1 cellular context compared by ENCODE assay signal in the genomic region with DNA sequence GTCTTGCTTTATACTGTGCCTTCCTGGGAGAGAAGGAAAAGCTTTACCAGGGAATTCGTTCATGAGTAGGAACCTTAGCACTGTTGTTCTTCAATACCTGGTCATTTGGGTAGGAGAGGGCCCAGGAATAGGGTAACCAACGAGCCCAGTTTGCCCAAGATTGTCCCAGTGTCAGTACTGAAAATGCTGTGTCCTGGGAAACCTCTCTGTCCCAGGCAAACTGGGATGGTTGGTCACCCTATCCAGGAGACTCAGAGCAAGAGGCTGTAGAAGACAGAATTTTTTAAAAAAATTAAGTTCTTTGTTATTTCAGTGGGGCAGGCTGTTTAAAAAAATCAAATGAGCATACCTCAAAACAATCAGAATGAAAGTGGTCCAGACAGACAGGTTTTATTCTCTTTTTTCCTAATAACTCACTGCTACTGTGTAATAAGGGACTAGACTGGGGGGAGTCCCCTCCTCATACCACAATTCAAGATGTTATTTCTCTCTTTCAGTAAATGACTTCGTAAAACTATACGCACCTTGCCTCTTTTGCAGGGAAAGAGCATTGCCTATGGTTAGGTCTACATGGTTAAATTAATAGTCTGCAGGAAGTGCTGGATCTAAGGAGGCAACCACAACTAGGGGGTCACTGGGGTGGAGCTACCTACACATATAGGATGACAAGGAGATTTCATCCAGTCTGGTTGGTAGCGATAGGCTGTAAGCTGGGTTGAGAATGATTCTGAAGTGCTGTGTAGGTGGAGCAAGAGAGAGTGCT.
TF ChIP-seq lines count a peak whose summit lies in the region.

No MANE protein-coding gene starts in this region.

TF ChIP-seq in GM12878, 131 proteins besides CTCF, POLR2A, EP300 and RAD21 (continued from another document):
- TF ChIP-seq ZNF384 (IDR thresholded peaks at IDR 0.05; ENCODE audit: borderline replicate concordance, low read depth, low read length) = peak; percentile 84
- TF ChIP-seq, protein P1, sequence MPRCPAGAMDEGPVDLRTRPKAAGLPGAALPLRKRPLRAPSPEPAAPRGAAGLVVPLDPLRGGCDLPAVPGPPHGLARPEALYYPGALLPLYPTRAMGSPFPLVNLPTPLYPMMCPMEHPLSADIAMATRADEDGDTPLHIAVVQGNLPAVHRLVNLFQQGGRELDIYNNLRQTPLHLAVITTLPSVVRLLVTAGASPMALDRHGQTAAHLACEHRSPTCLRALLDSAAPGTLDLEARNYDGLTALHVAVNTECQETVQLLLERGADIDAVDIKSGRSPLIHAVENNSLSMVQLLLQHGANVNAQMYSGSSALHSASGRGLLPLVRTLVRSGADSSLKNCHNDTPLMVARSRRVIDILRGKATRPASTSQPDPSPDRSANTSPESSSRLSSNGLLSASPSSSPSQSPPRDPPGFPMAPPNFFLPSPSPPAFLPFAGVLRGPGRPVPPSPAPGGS (IDR thresholded peaks at IDR 0.05; ENCODE audit: borderline replicate concordance, insufficient read depth, low read depth, low read length, poor library complexity, severe bottlenecking) = peak; percentile 96
- TF ChIP-seq, protein P2, sequence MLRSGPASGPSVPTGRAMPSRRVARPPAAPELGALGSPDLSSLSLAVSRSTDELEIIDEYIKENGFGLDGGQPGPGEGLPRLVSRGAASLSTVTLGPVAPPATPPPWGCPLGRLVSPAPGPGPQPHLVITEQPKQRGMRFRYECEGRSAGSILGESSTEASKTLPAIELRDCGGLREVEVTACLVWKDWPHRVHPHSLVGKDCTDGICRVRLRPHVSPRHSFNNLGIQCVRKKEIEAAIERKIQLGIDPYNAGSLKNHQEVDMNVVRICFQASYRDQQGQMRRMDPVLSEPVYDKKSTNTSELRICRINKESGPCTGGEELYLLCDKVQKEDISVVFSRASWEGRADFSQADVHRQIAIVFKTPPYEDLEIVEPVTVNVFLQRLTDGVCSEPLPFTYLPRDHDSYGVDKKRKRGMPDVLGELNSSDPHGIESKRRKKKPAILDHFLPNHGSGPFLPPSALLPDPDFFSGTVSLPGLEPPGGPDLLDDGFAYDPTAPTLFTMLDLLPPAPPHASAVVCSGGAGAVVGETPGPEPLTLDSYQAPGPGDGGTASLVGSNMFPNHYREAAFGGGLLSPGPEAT (IDR thresholded peaks at IDR 0.05; ENCODE audit: low read depth) = peak; percentile 71; the same call in 1 of the 2 replicates
- TF ChIP-seq, protein P3, sequence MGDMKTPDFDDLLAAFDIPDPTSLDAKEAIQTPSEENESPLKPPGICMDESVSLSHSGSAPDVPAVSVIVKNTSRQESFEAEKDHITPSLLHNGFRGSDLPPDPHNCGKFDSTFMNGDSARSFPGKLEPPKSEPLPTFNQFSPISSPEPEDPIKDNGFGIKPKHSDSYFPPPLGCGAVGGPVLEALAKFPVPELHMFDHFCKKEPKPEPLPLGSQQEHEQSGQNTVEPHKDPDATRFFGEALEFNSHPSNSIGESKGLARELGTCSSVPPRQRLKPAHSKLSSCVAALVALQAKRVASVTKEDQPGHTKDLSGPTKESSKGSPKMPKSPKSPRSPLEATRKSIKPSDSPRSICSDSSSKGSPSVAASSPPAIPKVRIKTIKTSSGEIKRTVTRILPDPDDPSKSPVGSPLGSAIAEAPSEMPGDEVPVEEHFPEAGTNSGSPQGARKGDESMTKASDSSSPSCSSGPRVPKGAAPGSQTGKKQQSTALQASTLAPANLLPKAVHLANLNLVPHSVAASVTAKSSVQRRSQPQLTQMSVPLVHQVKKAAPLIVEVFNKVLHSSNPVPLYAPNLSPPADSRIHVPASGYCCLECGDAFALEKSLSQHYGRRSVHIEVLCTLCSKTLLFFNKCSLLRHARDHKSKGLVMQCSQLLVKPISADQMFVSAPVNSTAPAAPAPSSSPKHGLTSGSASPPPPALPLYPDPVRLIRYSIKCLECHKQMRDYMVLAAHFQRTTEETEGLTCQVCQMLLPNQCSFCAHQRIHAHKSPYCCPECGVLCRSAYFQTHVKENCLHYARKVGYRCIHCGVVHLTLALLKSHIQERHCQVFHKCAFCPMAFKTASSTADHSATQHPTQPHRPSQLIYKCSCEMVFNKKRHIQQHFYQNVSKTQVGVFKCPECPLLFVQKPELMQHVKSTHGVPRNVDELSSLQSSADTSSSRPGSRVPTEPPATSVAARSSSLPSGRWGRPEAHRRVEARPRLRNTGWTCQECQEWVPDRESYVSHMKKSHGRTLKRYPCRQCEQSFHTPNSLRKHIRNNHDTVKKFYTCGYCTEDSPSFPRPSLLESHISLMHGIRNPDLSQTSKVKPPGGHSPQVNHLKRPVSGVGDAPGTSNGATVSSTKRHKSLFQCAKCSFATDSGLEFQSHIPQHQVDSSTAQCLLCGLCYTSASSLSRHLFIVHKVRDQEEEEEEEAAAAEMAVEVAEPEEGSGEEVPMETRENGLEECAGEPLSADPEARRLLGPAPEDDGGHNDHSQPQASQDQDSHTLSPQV (IDR thresholded peaks at IDR 0.05) = no peak
- peak; percentile 43; the same call in 1 of the 2 replicates for TF ChIP-seq CHD2 (IDR thresholded peaks at IDR 0.05; ENCODE audit: borderline replicate concordance, low read depth, low read length)
- peak in 1 of 2 experiments; percentile 20; a peak in 1 of 4 replicates for TF ChIP-seq BHLHE40 (IDR thresholded peaks at IDR 0.05; ENCODE audit: borderline replicate concordance in 1 of 2, low read depth in 2 of 2, low read length in 1 of 2)
- peak; percentile 87; the same call in 1 of the 2 replicates for TF ChIP-seq STAT3 (IDR thresholded peaks at IDR 0.05; ENCODE audit: low read depth, low read length)
- TF ChIP-seq, protein P4, sequence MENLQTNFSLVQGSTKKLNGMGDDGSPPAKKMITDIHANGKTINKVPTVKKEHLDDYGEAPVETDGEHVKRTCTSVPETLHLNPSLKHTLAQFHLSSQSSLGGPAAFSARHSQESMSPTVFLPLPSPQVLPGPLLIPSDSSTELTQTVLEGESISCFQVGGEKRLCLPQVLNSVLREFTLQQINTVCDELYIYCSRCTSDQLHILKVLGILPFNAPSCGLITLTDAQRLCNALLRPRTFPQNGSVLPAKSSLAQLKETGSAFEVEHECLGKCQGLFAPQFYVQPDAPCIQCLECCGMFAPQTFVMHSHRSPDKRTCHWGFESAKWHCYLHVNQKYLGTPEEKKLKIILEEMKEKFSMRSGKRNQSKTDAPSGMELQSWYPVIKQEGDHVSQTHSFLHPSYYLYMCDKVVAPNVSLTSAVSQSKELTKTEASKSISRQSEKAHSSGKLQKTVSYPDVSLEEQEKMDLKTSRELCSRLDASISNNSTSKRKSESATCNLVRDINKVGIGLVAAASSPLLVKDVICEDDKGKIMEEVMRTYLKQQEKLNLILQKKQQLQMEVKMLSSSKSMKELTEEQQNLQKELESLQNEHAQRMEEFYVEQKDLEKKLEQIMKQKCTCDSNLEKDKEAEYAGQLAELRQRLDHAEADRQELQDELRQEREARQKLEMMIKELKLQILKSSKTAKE (IDR thresholded peaks at IDR 0.05; ENCODE audit: low read depth, poor library complexity, severe bottlenecking) = peak; percentile 98
- TF ChIP-seq SMAD1 (IDR thresholded peaks at IDR 0.05; ENCODE audit: low read depth, partially characterized antibody) = no peak
- TF ChIP-seq NR2C2 (IDR thresholded peaks at IDR 0.05; ENCODE audit: borderline replicate concordance, control insufficient read depth, insufficient read length, low read depth) = no peak
- peak; percentile 1; the same call in 1 of the 2 replicates for TF ChIP-seq SMC3 (IDR thresholded peaks at IDR 0.05; ENCODE audit: borderline replicate concordance, low read length)
- TF ChIP-seq, protein P5, sequence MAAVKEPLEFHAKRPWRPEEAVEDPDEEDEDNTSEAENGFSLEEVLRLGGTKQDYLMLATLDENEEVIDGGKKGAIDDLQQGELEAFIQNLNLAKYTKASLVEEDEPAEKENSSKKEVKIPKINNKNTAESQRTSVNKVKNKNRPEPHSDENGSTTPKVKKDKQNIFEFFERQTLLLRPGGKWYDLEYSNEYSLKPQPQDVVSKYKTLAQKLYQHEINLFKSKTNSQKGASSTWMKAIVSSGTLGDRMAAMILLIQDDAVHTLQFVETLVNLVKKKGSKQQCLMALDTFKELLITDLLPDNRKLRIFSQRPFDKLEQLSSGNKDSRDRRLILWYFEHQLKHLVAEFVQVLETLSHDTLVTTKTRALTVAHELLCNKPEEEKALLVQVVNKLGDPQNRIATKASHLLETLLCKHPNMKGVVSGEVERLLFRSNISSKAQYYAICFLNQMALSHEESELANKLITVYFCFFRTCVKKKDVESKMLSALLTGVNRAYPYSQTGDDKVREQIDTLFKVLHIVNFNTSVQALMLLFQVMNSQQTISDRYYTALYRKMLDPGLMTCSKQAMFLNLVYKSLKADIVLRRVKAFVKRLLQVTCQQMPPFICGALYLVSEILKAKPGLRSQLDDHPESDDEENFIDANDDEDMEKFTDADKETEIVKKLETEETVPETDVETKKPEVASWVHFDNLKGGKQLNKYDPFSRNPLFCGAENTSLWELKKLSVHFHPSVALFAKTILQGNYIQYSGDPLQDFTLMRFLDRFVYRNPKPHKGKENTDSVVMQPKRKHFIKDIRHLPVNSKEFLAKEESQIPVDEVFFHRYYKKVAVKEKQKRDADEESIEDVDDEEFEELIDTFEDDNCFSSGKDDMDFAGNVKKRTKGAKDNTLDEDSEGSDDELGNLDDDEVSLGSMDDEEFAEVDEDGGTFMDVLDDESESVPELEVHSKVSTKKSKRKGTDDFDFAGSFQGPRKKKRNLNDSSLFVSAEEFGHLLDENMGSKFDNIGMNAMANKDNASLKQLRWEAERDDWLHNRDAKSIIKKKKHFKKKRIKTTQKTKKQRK (IDR thresholded peaks at IDR 0.05; ENCODE audit: low read depth, low read length) = 0 out of 2 replicates have a peak, but pooled peaks have one; percentile 27
- TF ChIP-seq, protein P6, sequence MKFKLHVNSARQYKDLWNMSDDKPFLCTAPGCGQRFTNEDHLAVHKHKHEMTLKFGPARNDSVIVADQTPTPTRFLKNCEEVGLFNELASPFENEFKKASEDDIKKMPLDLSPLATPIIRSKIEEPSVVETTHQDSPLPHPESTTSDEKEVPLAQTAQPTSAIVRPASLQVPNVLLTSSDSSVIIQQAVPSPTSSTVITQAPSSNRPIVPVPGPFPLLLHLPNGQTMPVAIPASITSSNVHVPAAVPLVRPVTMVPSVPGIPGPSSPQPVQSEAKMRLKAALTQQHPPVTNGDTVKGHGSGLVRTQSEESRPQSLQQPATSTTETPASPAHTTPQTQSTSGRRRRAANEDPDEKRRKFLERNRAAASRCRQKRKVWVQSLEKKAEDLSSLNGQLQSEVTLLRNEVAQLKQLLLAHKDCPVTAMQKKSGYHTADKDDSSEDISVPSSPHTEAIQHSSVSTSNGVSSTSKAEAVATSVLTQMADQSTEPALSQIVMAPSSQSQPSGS (IDR thresholded peaks at IDR 0.05; ENCODE audit: low read length) = peak; percentile 87
- TF ChIP-seq JUND (IDR thresholded peaks at IDR 0.05; ENCODE audit: low read depth, low read length) = peak; percentile 4; the same call in 1 of the 2 replicates
- peak; percentile 58; the same call in 1 of the 2 replicates for TF ChIP-seq ATF7 (IDR thresholded peaks at IDR 0.05; ENCODE audit: low read depth)
- peak; percentile 86 to 94 for TF ChIP-seq IKZF2 (IDR thresholded peaks at IDR 0.05)
- peak; percentile 95 for TF ChIP-seq JUNB (IDR thresholded peaks at IDR 0.05)
- TF ChIP-seq, protein P7, sequence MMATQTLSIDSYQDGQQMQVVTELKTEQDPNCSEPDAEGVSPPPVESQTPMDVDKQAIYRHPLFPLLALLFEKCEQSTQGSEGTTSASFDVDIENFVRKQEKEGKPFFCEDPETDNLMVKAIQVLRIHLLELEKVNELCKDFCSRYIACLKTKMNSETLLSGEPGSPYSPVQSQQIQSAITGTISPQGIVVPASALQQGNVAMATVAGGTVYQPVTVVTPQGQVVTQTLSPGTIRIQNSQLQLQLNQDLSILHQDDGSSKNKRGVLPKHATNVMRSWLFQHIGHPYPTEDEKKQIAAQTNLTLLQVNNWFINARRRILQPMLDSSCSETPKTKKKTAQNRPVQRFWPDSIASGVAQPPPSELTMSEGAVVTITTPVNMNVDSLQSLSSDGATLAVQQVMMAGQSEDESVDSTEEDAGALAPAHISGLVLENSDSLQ (IDR thresholded peaks at IDR 0.05) = peak; percentile 43
- TF ChIP-seq, protein P8, sequence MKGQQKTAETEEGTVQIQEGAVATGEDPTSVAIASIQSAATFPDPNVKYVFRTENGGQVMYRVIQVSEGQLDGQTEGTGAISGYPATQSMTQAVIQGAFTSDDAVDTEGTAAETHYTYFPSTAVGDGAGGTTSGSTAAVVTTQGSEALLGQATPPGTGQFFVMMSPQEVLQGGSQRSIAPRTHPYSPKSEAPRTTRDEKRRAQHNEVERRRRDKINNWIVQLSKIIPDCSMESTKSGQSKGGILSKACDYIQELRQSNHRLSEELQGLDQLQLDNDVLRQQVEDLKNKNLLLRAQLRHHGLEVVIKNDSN (IDR thresholded peaks at IDR 0.05; ENCODE audit: borderline replicate concordance, extremely low read length, insufficient read depth, low read depth, low read length) = no peak
- peak; percentile 64; the same call in 1 of the 2 replicates for TF ChIP-seq BMI1 (IDR thresholded peaks at IDR 0.05; ENCODE audit: borderline replicate concordance)
- TF ChIP-seq SUPT20H (IDR thresholded peaks at IDR 0.05; ENCODE audit: borderline replicate concordance, control insufficient read depth, low read depth, low read length) = no peak
- no peak for TF ChIP-seq TARDBP (IDR thresholded peaks at IDR 0.05; ENCODE audit: borderline replicate concordance)
- 0 out of 2 replicates have a peak, but pooled peaks have one; percentile 19 for TF ChIP-seq PAX5 (IDR thresholded peaks at IDR 0.05; ENCODE audit: borderline replicate concordance, low read depth, low read length)
- TF ChIP-seq GATAD2B (conservative IDR thresholded peaks at IDR 0.05; ENCODE audit: low read depth) = peak; percentile 32; the same call in 1 of the 2 replicates
- 0 out of 2 replicates have a peak, but pooled peaks have one; percentile 23 for TF ChIP-seq YY1 (IDR thresholded peaks at IDR 0.05; ENCODE audit: low read depth, low read length)
- 0 out of 3 replicates have a peak, but pooled peaks have one; percentile 36 for TF ChIP-seq POU2F2 (IDR thresholded peaks at IDR 0.05; ENCODE audit: borderline replicate concordance, low read depth, low read length)
- TF ChIP-seq ZNF217 (IDR thresholded peaks at IDR 0.05) = peak; percentile 87
- TF ChIP-seq NFIC (IDR thresholded peaks at IDR 0.05; ENCODE audit: low read depth, low read length) = peak; percentile 94
- TF ChIP-seq KLF5 (IDR thresholded peaks at IDR 0.05; ENCODE audit: partially characterized antibody) = no peak
- TF ChIP-seq FOXK2 (IDR thresholded peaks at IDR 0.05) = no peak
- peak; percentile 78 for TF ChIP-seq CBFB (IDR thresholded peaks at IDR 0.05; ENCODE audit: low read depth)
- TF ChIP-seq ZNF24 (IDR thresholded peaks at IDR 0.05) = 0 out of 2 replicates have a peak, but pooled peaks have one; percentile 49
- peak; percentile 39 for TF ChIP-seq MEF2B (IDR thresholded peaks at IDR 0.05; ENCODE audit: partially characterized antibody, poor library complexity, severe bottlenecking)
- TF ChIP-seq NFYA (IDR thresholded peaks at IDR 0.05; ENCODE audit: borderline replicate concordance, low read depth, low read length) = no peak
- no peak for TF ChIP-seq SUZ12 (IDR thresholded peaks at IDR 0.05; ENCODE audit: unreplicated experiment)
- TF ChIP-seq PML (IDR thresholded peaks at IDR 0.05; ENCODE audit: low read length) = 0 out of 2 replicates have a peak, but pooled peaks have one; percentile 56
- TF ChIP-seq DPF2 (IDR thresholded peaks at IDR 0.05) = peak; percentile 76
- peak in 1 of 2 experiments; percentile 80; a peak in 1 of 4 replicates for TF ChIP-seq CEBPB (IDR thresholded peaks at IDR 0.05; ENCODE audit: borderline replicate concordance in 1 of 2, low read depth in 2 of 2, low read length in 2 of 2)
- TF ChIP-seq GABPA (IDR thresholded peaks at IDR 0.05; ENCODE audit: low read depth) = peak; percentile 49; the same call in 1 of the 2 replicates
